21 cellular contexts compared by ENCODE assay signal in genomic region chr15:95019907-95020306, GRCh38.
"Had no signal": no experiment of that assay in that cellular context is flagged by ENCODE, and none has a peak within 500 bp of the region (broad histone marks: within the 10 kb centered on the region; RNA-seq: fewer than 3 reads in every experiment).

No MANE protein-coding gene starts in this region.

- H3K27me3 Mint-ChIP-seq: progenitor cell of endocrine pancreas had no signal

- ATAC-seq: gastrocnemius medialis, left cardiac atrium, T-cell had no signal

- H3K4me3 ChIP-seq: ascending aorta, esophagus muscularis mucosa, gastrocnemius medialis, thyroid gland had no signal

- H3K27ac ChIP-seq: ascending aorta, esophagus muscularis mucosa, gastrocnemius medialis, thyroid gland, WERI-Rb-1 had no signal

- H3K4me3 Mint-ChIP-seq: natural killer cell; stimulated activated naive CD8-positive, alpha-beta T cell treated with anti-CD3 and anti-CD28 coated beads, Interleukin-15, Interleukin-2, amounts not matched to agents 100 ng/mL and 50 ng/mL, for 24 hours; T-cell had no signal

- H3K36me3 ChIP-seq: ascending aorta, esophagus muscularis mucosa, gastrocnemius medialis, thyroid gland, WERI-Rb-1 had no signal

- H3K36me3 Mint-ChIP-seq: activated naive CD4-positive, alpha-beta T cell treated with anti-CD3 and anti-CD28 coated beads, Interleukin-2, amount 50 U/mL, for 72 hours; natural killer cell; T-cell had no signal

- H3K27me3 ChIP-seq: ascending aorta, esophagus muscularis mucosa, gastrocnemius medialis, thyroid gland had no signal

- H3K4me1 Mint-ChIP-seq: natural killer cell, T-cell had no signal

- H3K27ac Mint-ChIP-seq: activated naive CD4-positive, alpha-beta T cell treated with anti-CD3 and anti-CD28 coated beads, Interleukin-2, amount 50 U/mL, for 72 hours; natural killer cell; progenitor cell of endocrine pancreas; stimulated activated naive CD8-positive, alpha-beta T cell treated with anti-CD3 and anti-CD28 coated beads, Interleukin-15, Interleukin-2, amounts not matched to agents 100 ng/mL and 50 ng/mL, for 24 hours; T-cell had no signal

- DNase-seq: activated CD4-positive, alpha-beta T cell treated with anti-CD3 and anti-CD28 coated beads for 1 hour; activated gamma-delta T cell treated with Interleukin-2 at 50 U/mL for 16 hours; activated T-cell treated with anti-CD3 and anti-CD28 coated beads, Interleukin-2, amount 50 U/mL, for 1 hour; central memory CD4-positive, alpha-beta T cell; dermis blood vessel endothelial cell; effector CD8-positive, alpha-beta T cell; gastrocnemius medialis; head of caudate nucleus; hypothalamus; left cardiac atrium; natural killer cell; stimulated activated CD4-positive, alpha-beta T cell treated with anti-CD3 and anti-CD28 coated beads, Interleukin-1b, Interleukin-23, amount 100 ng/mL, for 48 hours; substantia nigra; T-cell; thyroid gland; WERI-Rb-1 had no signal

- H3K9me3 ChIP-seq: ascending aorta, gastrocnemius medialis, thyroid gland had no signal

- H3K4me1 ChIP-seq: thyroid gland had no signal
